ENCODE assay signal across 10 cellular contexts in genomic region chr16:14111713-14112538, GRCh38. TPM values are rescaled to one million over a fixed set of nuclear protein-coding genes. Genes with fewer than 3 reads are reported as not detected.
DNase-seq lines count a peak whose midpoint lies in the region; ATAC-seq, FAIRE-seq and TF ChIP-seq lines count a peak whose summit lies in the region.
"Had no signal": no experiment of that assay in that cellular context is flagged by ENCODE, and none has a peak within 500 bp of the region (broad histone marks: within the 10 kb centered on the region; RNA-seq: fewer than 3 reads in every experiment).

No MANE protein-coding gene starts in this region.

- ATAC-seq in pancreas, result peak in 3 of 4 donors; percentile 27 to 43 (median 28)

- no peak for TF ChIP-seq POLR2A in GM12891 (IDR thresholded peaks at IDR 0.05; ENCODE audit: low read depth, low read length)

- no peaks in the 10 kb centered on the region for H3K9me3 ChIP-seq in pancreas

- peak overlapping the region in 1 of 4 donors; percentile 28 for H3K27ac ChIP-seq in pancreas

- H3K36me3 ChIP-seq in pancreas, result no peaks in the 10 kb centered on the region

- intact Hi-C loops in pancreas (cut with DNase I), result no loop called here

- FAIRE-seq in pancreas (lab: Jason Lieb, UNC), result no peak
- FAIRE-seq in GM12891 (lab: Jason Lieb, UNC), result no peak
- FAIRE-seq: endothelial cell of umbilical vein had no signal

- H3K4me3 ChIP-seq in fibroblast of the aortic adventitia (ENCODE audit: low read depth, low read length), result no peak overlapping the region
- no peak overlapping the region for H3K4me3 ChIP-seq in pancreas

- no peaks in the 10 kb centered on the region for H3K27me3 ChIP-seq in pancreas

- 77 to 79% methylated on average over 14 of the region's 14 CpGs for WGBS in pancreas, 2 donors

- TF ChIP-seq CTCF in fibroblast of the aortic adventitia (IDR thresholded peaks at IDR 0.05; ENCODE audit: insufficient read depth, low read length) (no peak), pancreas (IDR thresholded peaks at IDR 0.05) (no peak)

- DNase-seq in DMS79 (lab: John Stamatoyannopoulos, UW) (peak; percentile 66), NCI-H345 (lab: John Stamatoyannopoulos, UW) (peak; percentile 76), fibroblast of the aortic adventitia (ENCODE audit: low read depth) (peak; percentile 16), pancreas (peak in 3 of 6 donors; percentile 25 to 64 (median 36)), GM12891 (ENCODE audit: insufficient read length, low spot score) (no peak), activated T-cell treated with anti-CD3 and anti-CD28 coated beads for 4 hours (no peak)
- no peak for DNase-seq in activated CD4-positive, alpha-beta T cell treated with anti-CD3 and anti-CD28 coated beads for 4 hours
- no peak for DNase-seq in activated effector memory CD4-positive, alpha-beta T cell treated with Interleukin-2 at 50 U/mL for 16 hours
- DNase-seq: NCI-H1694 treated with DMSO at 0.1 percent for 48 hours had no signal

- peaks cover 9 to 23% (median 12%) of the 10 kb centered on the region in 3 donors for H3K4me1 ChIP-seq in pancreas

TF ChIP-seq in GM12891, 5 proteins besides CTCF, POLR2A, EP300 and RAD21:
- TF ChIP-seq TAF1 (IDR thresholded peaks at IDR 0.05; ENCODE audit: low read depth, low read length) (no peak), POLR2AphosphoS5 (IDR thresholded peaks at IDR 0.05; ENCODE audit: low read depth, low read length) (no peak), SPI1 (IDR thresholded peaks at IDR 0.05; ENCODE audit: low read depth, low read length) (no peak), POU2F2 (IDR thresholded peaks at IDR 0.05; ENCODE audit: low read depth, low read length) (no peak), PAX5 (IDR thresholded peaks at IDR 0.05; ENCODE audit: insufficient read depth, low read length, severe bottlenecking) (no peak)

RNA-seq across cellular contexts. Expression of gene MRTFB, which starts 40.8 kb away (rescaled TPM):
- total RNA-seq in fibroblast of the aortic adventitia (ENCODE audit: low replicate concordance), result 13.2 and 29.2 TPM in 2 replicates
- total RNA-seq in pancreas, result 10 to 100 TPM; 20.6 to 36.6 (median 26.8) TPM
- polyA plus RNA-seq in pancreas, result 1 to 10 TPM; 8.7 to 9.7 TPM
- 3.6 TPM for polyA plus RNA-seq in GM12891 (2012; ENCODE audit: low read depth, missing spikeins)

Comparison
In these comparisons a context has a peak if more than half of its experiments do, and no peak if none do; other contexts are left out.
1. DNase-seq: peak in DMS79 (single experiment), NCI-H345 (single experiment) and fibroblast of the aortic adventitia (single experiment); none in GM12891 (single experiment), activated CD4-positive, alpha-beta T cell treated with anti-CD3 and anti-CD28 coated beads for 4 hours (0 of 2), activated effector memory CD4-positive, alpha-beta T cell treated with Interleukin-2 at 50 U/mL for 16 hours (single experiment) and activated T-cell treated with anti-CD3 and anti-CD28 coated beads for 4 hours (single experiment).